In genomic region chr10:10797467-10797866, GRCh38 we compare ENCODE assay signal across 12 cellular contexts.
DNase-seq lines count a peak whose midpoint lies in the region; ATAC-seq, FAIRE-seq and TF ChIP-seq lines count a peak whose summit lies in the region.
"Had no signal": no experiment of that assay in that cellular context is flagged by ENCODE, and none has a peak within 500 bp of the region (broad histone marks: within the 10 kb centered on the region; RNA-seq: fewer than 3 reads in every experiment).

No MANE protein-coding gene starts in this region.

- no peak for FAIRE-seq in urothelium cell line (lab: Jason Lieb, UNC)
- FAIRE-seq: K562 had no signal

- peak in 2 of 61 donors; percentile 6 to 10 for DNase-seq in caudate nucleus (lab: John Stamatoyannopoulos, UW)
- peak in 1 of 3 donors; percentile 50 for DNase-seq in right cardiac atrium
- no peak for DNase-seq in psoas muscle
- no peak for DNase-seq in body of pancreas
- DNase-seq in GF-D8 (lab: John Stamatoyannopoulos, UW), result no peak
- no peak for DNase-seq in urothelium cell line (ENCODE audit: low spot score)
- no peak for DNase-seq in activated CD8-positive, alpha-beta memory T cell treated with anti-CD3 and anti-CD28 coated beads, Interleukin-2, amount 50 U/mL, for 4 hours
- DNase-seq: activated CD8-positive, alpha-beta T cell treated with anti-CD3 and anti-CD28 coated beads, Interleukin-2, amount 10 ng/mL, durations not matched to agents 7 days and 5 days; activated naive CD4-positive, alpha-beta T cell treated with Interleukin-2 at 50 U/mL for 16 hours; naive thymus-derived CD4-positive, alpha-beta T cell; NCI-H1694 treated with DMSO at 0.1 percent for 48 hours had no signal

- peak overlapping the region; percentile 57 for H3K4me3 ChIP-seq in right cardiac atrium (ENCODE audit: low read length)
- H3K4me3 ChIP-seq in psoas muscle, result no peak overlapping the region
- H3K4me3 ChIP-seq in body of pancreas, result no peak overlapping the region
- H3K4me3 ChIP-seq: K562 had no signal

- no peak for TF ChIP-seq POLR2A in body of pancreas (IDR thresholded peaks at IDR 0.05)

- H3K36me3 ChIP-seq in psoas muscle (ENCODE audit: insufficient read depth in 1 of 2, low read depth in 1 of 2) (no peaks in the 10 kb centered on the region), body of pancreas (replicated peaks in 1 of 2; ENCODE audit: insufficient read depth in 1 of 2, low read depth in 2 of 2) (no peaks in the 10 kb centered on the region)

- H3K9me3 ChIP-seq in right cardiac atrium (ENCODE audit: control insufficient read depth, low read length), result no peaks in the 10 kb centered on the region
- H3K9me3 ChIP-seq in psoas muscle, result no peaks in the 10 kb centered on the region
- peaks cover 0 to 9% (median 0%) of the 10 kb centered on the region in 3 donors for H3K9me3 ChIP-seq in body of pancreas

- H3K4me1 ChIP-seq in right cardiac atrium (ENCODE audit: control insufficient read depth, insufficient read depth, low read length) (no peaks in the 10 kb centered on the region), psoas muscle (peaks cover 8% of the 10 kb centered on the region), body of pancreas (no peaks in the 10 kb centered on the region)

- no peaks in the 10 kb centered on the region for H3K27me3 ChIP-seq in right cardiac atrium (ENCODE audit: control insufficient read depth, insufficient read depth)
- peaks cover 0 to 4% (median 0%) of the 10 kb centered on the region in 3 donors for H3K27me3 ChIP-seq in psoas muscle (ENCODE audit: insufficient read depth in 3 of 3, low read length in 2 of 3)
- no peaks in the 10 kb centered on the region for H3K27me3 ChIP-seq in body of pancreas

- ATAC-seq in right cardiac atrium (peak; percentile 25 to 45), psoas muscle (peak in 1 of 4 donors; percentile 47), body of pancreas (no peak)
- ATAC-seq: activated CD8-positive, alpha-beta T cell treated with anti-CD3 and anti-CD28 coated beads, Interleukin-2, amount 10 ng/mL, durations not matched to agents 7 days and 5 days; K562; naive thymus-derived CD4-positive, alpha-beta T cell had no signal

- WGBS in right cardiac atrium, result 26% methylated on average over 8 of the region's 8 CpGs
- WGBS in psoas muscle, 3 donors, result 41 to 58% (median 43%) methylated on average over 8 of the region's 8 CpGs
- 41 to 50% methylated on average over 8 of the region's 8 CpGs for WGBS in body of pancreas, 2 donors

- intact Hi-C loops in right cardiac atrium (cut with DNase I) (loop anchor here in 3 of 4 donors (10.0 kb wide), 3 partner anchors 77 to 457 kb away; partner anchors contain the start of gene CELF2 (in 1 of the 3)), psoas muscle (cut with DNase I) (loop anchor here in 1 of 2 donors (10.0 kb wide), 1 partner anchor 87 kb away; no protein-coding TSS in a partner anchor), body of pancreas (cut with DNase I) (no loop called here)

- TF ChIP-seq CTCF in psoas muscle (IDR thresholded peaks at IDR 0.05) (no peak), body of pancreas (IDR thresholded peaks at IDR 0.05) (no peak)

- H3K27ac ChIP-seq in caudate nucleus (ENCODE audit: low read depth, low read length), result peak overlapping the region; percentile 85
- peak overlapping the region; percentile 98 for H3K27ac ChIP-seq in right cardiac atrium (ENCODE audit: low read length)
- peak overlapping the region; percentile 53 for H3K27ac ChIP-seq in psoas muscle
- no peak overlapping the region for H3K27ac ChIP-seq in body of pancreas

Comparison
In these comparisons a context has a peak if more than half of its experiments do, and no peak if none do; other contexts are left out.
1. H3K27ac ChIP-seq: peak in caudate nucleus (single experiment), right cardiac atrium (single experiment) and psoas muscle (single experiment); none in body of pancreas (0 of 4).